Comparison of ENCODE assay signal across 21 cellular contexts in genomic region chr11:117510646-117511045, GRCh38.
A peak's percentile ranks its signal among the peaks of the same experiment; 100 is the strongest.
DNase-seq lines count a peak whose midpoint lies in the region; ATAC-seq and TF ChIP-seq lines count a peak whose summit lies in the region.
"Had no signal": no experiment of that assay in that cellular context is flagged by ENCODE, and none has a peak within 500 bp of the region (broad histone marks: within the 10 kb centered on the region; RNA-seq: fewer than 3 reads in every experiment).

No MANE protein-coding gene starts in this region.

- no peak for TF ChIP-seq POLR2A in GM18505 (IDR thresholded peaks at IDR 0.05; ENCODE audit: borderline replicate concordance, extremely low read depth, insufficient read depth, insufficient read length)

- H3K36me3 Mint-ChIP-seq in neural crest cell (ENCODE audit: low read depth) = no peaks in the 10 kb centered on the region
- no peaks in the 10 kb centered on the region for H3K36me3 Mint-ChIP-seq in activated CD4-positive, alpha-beta T cell treated with anti-CD3 and anti-CD28 coated beads, Interleukin-2, amount 10 ng/mL, durations not matched to agents 7 days and 5 days (ENCODE audit: low read depth)
- H3K36me3 Mint-ChIP-seq: IgD-negative memory B cell had no signal

- peaks cover 28 to 51% (median 47%) of the 10 kb centered on the region in 10 experiments for H3K4me1 ChIP-seq in BLaER1 treated with 17β-estradiol and CSF1 and Interleukin-3, amounts not matched to agents 10 nM and 100 nM
- H3K4me1 ChIP-seq: A549 had no signal

- peak; percentile 27 for DNase-seq in MV-4-11 (lab: John Stamatoyannopoulos, UW)
- no peak for DNase-seq in neural crest cell (ENCODE audit: low read depth, low spot score)
- DNase-seq in activated CD4-positive, alpha-beta T cell treated with anti-CD3 and anti-CD28 coated beads, Interleukin-2, amount 50 U/mL, for 48 hours = no peak
- no peak for DNase-seq in NCI-H1436 (lab: John Stamatoyannopoulos, UW)
- DNase-seq in activated CD4-positive, alpha-beta T cell treated with anti-CD3 and anti-CD28 coated beads, Interleukin-2, amount 10 ng/mL, durations not matched to agents 7 days and 5 days = no peak
- DNase-seq: GM23248, HCEC 1CT, Kasumi-1, MG63, NCI-H1105 treated with DMSO at 0.1 percent for 48 hours, NCI-H1694 treated with DMSO at 0.1 percent for 48 hours, NCI-H510A, NCI-H82, OCI-M1, Right ventricle myocardium superior had no signal

- H3K27ac ChIP-seq in BLaER1 treated with 17β-estradiol and CSF1 and Interleukin-3, amounts not matched to agents 10 nM and 100 nM = peak overlapping the region in 5 of 11 experiments; percentile 5 to 34 (median 15); a peak in 4 of 22 replicates
- H3K27ac ChIP-seq in VCaP = peak overlapping the region; percentile 59
- H3K27ac ChIP-seq: A549, GM23248, SK-N-MC had no signal

- peaks cover 48% of the 10 kb centered on the region for H3K4me1 Mint-ChIP-seq in neural crest cell
- no peaks in the 10 kb centered on the region for H3K4me1 Mint-ChIP-seq in activated CD4-positive, alpha-beta T cell treated with anti-CD3 and anti-CD28 coated beads, Interleukin-2, amount 10 ng/mL, durations not matched to agents 7 days and 5 days
- H3K4me1 Mint-ChIP-seq: IgD-negative memory B cell had no signal

- H3K27me3 Mint-ChIP-seq in neural crest cell (ENCODE audit: low read depth) = no peaks in the 10 kb centered on the region
- no peaks in the 10 kb centered on the region for H3K27me3 Mint-ChIP-seq in activated CD4-positive, alpha-beta T cell treated with anti-CD3 and anti-CD28 coated beads, Interleukin-2, amount 10 ng/mL, durations not matched to agents 7 days and 5 days

- no peaks in the 10 kb centered on the region for H4K20me1 ChIP-seq in BLaER1 treated with 17β-estradiol and CSF1 and Interleukin-3, amounts not matched to agents 10 nM and 100 nM

- no peak overlapping the region for H3K4me3 ChIP-seq in BLaER1 treated with 17β-estradiol and CSF1 and Interleukin-3, amounts not matched to agents 10 nM and 100 nM
- H3K4me3 ChIP-seq: A549, GM23248, MG63, SK-N-MC had no signal

- no peaks in the 10 kb centered on the region for H3K9me3 Mint-ChIP-seq in neural crest cell
- H3K9me3 Mint-ChIP-seq in activated CD4-positive, alpha-beta T cell treated with anti-CD3 and anti-CD28 coated beads, Interleukin-2, amount 10 ng/mL, durations not matched to agents 7 days and 5 days = no peaks in the 10 kb centered on the region
- H3K9me3 Mint-ChIP-seq: IgD-negative memory B cell had no signal

- H3K27ac Mint-ChIP-seq in neural crest cell (ENCODE audit: unreplicated experiment) = peak overlapping the region; percentile 35
- H3K27ac Mint-ChIP-seq in activated CD4-positive, alpha-beta T cell treated with anti-CD3 and anti-CD28 coated beads, Interleukin-2, amount 10 ng/mL, durations not matched to agents 7 days and 5 days = no peak overlapping the region
- H3K27ac Mint-ChIP-seq: IgD-negative memory B cell had no signal

- H3K4me3 Mint-ChIP-seq in neural crest cell = no peak overlapping the region
- no peak overlapping the region for H3K4me3 Mint-ChIP-seq in activated CD4-positive, alpha-beta T cell treated with anti-CD3 and anti-CD28 coated beads, Interleukin-2, amount 10 ng/mL, durations not matched to agents 7 days and 5 days
- H3K4me3 Mint-ChIP-seq: IgD-negative memory B cell had no signal

- ATAC-seq in GM18505 (IDR thresholded peaks at IDR 0.05; ENCODE audit: unreplicated experiment) = no peak
- ATAC-seq: A549 had no signal

- no peak overlapping the region for H3K9ac ChIP-seq in BLaER1 treated with 17β-estradiol and CSF1 and Interleukin-3, amounts not matched to agents 10 nM and 100 nM
- H3K9ac ChIP-seq: GM23248 had no signal

- H3K36me3 ChIP-seq in BLaER1 treated with 17β-estradiol and CSF1 and Interleukin-3, amounts not matched to agents 10 nM and 100 nM = no peaks in the 10 kb centered on the region
- H3K36me3 ChIP-seq: MG63 had no signal

- no peak for TF ChIP-seq CTCF in VCaP (conservative IDR thresholded peaks at IDR 0.05)
- no peak for TF ChIP-seq CTCF in neural crest cell (conservative IDR thresholded peaks at IDR 0.05)

- CTCF ChIA-PET in activated CD4-positive, alpha-beta T cell treated with anti-CD3 and anti-CD28 coated beads, Interleukin-2, amount 10 ng/mL, durations not matched to agents 7 days and 5 days (lab: Charles Lee) = no interaction called here

- POLR2A ChIA-PET in activated CD4-positive, alpha-beta T cell treated with anti-CD3 and anti-CD28 coated beads, Interleukin-2, amount 10 ng/mL, durations not matched to agents 7 days and 5 days (lab: Charles Lee) = no interaction called here

- no peaks in the 10 kb centered on the region for H3K27me3 ChIP-seq in BLaER1 treated with 17β-estradiol and CSF1 and Interleukin-3, amounts not matched to agents 10 nM and 100 nM
- H3K27me3 ChIP-seq: MG63 had no signal

- peak overlapping the region; percentile 80 to 96 (median 91) for H3K4me2 ChIP-seq in BLaER1 treated with 17β-estradiol and CSF1 and Interleukin-3, amounts not matched to agents 10 nM and 100 nM
- H3K4me2 ChIP-seq: A549 had no signal

- H3K9me3 ChIP-seq in BLaER1 treated with 17β-estradiol and CSF1 and Interleukin-3, amounts not matched to agents 10 nM and 100 nM (replicated peaks in 1 of 11) = no peaks in the 10 kb centered on the region
- H3K9me3 ChIP-seq: A549, MG63 had no signal
